In genomic region chr4:94207469-94208224, GRCh38 we compare ENCODE assay signal across 1 cellular context.
TF ChIP-seq lines count a peak whose summit lies in the region.

SMARCAD1 (plus strand) TSS chr4:94207865; CDS start chr4:94208395, 530 bp downstream.

TF ChIP-seq in K562, 482 proteins besides CTCF, POLR2A, EP300 and RAD21 (continued from another document and continues in another):
- peak; percentile 95 to 97 for TF ChIP-seq MNT (conservative IDR thresholded peaks at IDR 0.05)
- TF ChIP-seq ZNF232 (CRISPR knock-in tag; IDR thresholded peaks at IDR 0.05), result 0 out of 2 replicates have a peak, but pooled peaks have one; percentile 48
- TF ChIP-seq GATA2 (CRISPR knock-in tag; IDR thresholded peaks at IDR 0.05), result no peak
- TF ChIP-seq RBFOX2 (IDR thresholded peaks at IDR 0.05; ENCODE audit: low read depth, low read length), result peak; percentile 97
- TF ChIP-seq HEY1 (CRISPR knock-in tag; IDR thresholded peaks at IDR 0.05; ENCODE audit: borderline replicate concordance), result no peak
- peak; percentile 35; the same call in 1 of the 2 replicates for TF ChIP-seq CTBP1 (IDR thresholded peaks at IDR 0.05; ENCODE audit: borderline replicate concordance)
- TF ChIP-seq HNRNPUL1 (IDR thresholded peaks at IDR 0.05; ENCODE audit: low read length), result no peak
- no peak for TF ChIP-seq SNAPC5 (CRISPR knock-in tag; IDR thresholded peaks at IDR 0.05)
- TF ChIP-seq BRF2 (IDR thresholded peaks at IDR 0.05; ENCODE audit: borderline replicate concordance, insufficient read depth, insufficient read length), result no peak
- peak; percentile 43; the same call in 1 of the 2 replicates for TF ChIP-seq DPF2 (IDR thresholded peaks at IDR 0.05)
- no peak for TF ChIP-seq DNMT1 (IDR thresholded peaks at IDR 0.05)
- no peak for TF ChIP-seq REST (CRISPR knock-in tag; IDR thresholded peaks at IDR 0.05; ENCODE audit: low read depth)
- peak; percentile 95 for TF ChIP-seq MTA3 (IDR thresholded peaks at IDR 0.05; ENCODE audit: borderline replicate concordance)
- peak; percentile 92; the same call in 1 of the 2 replicates for TF ChIP-seq CREB3L1 (IDR thresholded peaks at IDR 0.05; ENCODE audit: borderline replicate concordance, low read depth)
- TF ChIP-seq KLF10 (CRISPR knock-in tag; IDR thresholded peaks at IDR 0.05), result no peak
- no peak for TF ChIP-seq RFX5 (IDR thresholded peaks at IDR 0.05; ENCODE audit: low read depth, low read length)
- no peak; the same call in 1 of the 2 replicates for TF ChIP-seq SPI1 (IDR thresholded peaks at IDR 0.05; ENCODE audit: borderline replicate concordance, low read depth, low read length)
- TF ChIP-seq ZNF354B (CRISPR knock-in tag; IDR thresholded peaks at IDR 0.05), result no peak
- peak; percentile 99 for TF ChIP-seq EP400 (IDR thresholded peaks at IDR 0.05)
- no peak for TF ChIP-seq SIX5 (IDR thresholded peaks at IDR 0.05; ENCODE audit: borderline replicate concordance in 1 of 2, insufficient read depth in 1 of 2, low read depth in 1 of 2, low read length in 2 of 2)
- no peak for TF ChIP-seq NR3C1 (CRISPR knock-in tag; IDR thresholded peaks at IDR 0.05)
- no peak for TF ChIP-seq MAFK (IDR thresholded peaks at IDR 0.05; ENCODE audit: low read length)
- peak; percentile 96 for TF ChIP-seq PHF20 (IDR thresholded peaks at IDR 0.05; ENCODE audit: partially characterized antibody)
- TF ChIP-seq IRF1 (CRISPR knock-in tag; IDR thresholded peaks at IDR 0.05; ENCODE audit: borderline replicate concordance), result no peak
- peak; percentile 96 for TF ChIP-seq CHD2 (IDR thresholded peaks at IDR 0.05; ENCODE audit: low read depth, low read length)
- TF ChIP-seq ZEB2 (IDR thresholded peaks at IDR 0.05), result 0 out of 2 replicates have a peak, but pooled peaks have one; percentile 33
- TF ChIP-seq TFE3 (CRISPR knock-in tag; IDR thresholded peaks at IDR 0.05), result no peak
- no peak for TF ChIP-seq SP2 (IDR thresholded peaks at IDR 0.05; ENCODE audit: extremely low read depth, low read depth, low read length, poor library complexity, severe bottlenecking)
- peak; percentile 92 for TF ChIP-seq IRF9 (tag; IDR thresholded peaks at IDR 0.05)
- no peak for TF ChIP-seq ELF4 (CRISPR knock-in tag; IDR thresholded peaks at IDR 0.05)
- TF ChIP-seq ARID3A (IDR thresholded peaks at IDR 0.05; ENCODE audit: borderline replicate concordance, low read depth, low read length), result no peak
- no peak for TF ChIP-seq ZNF431 (CRISPR knock-in tag; IDR thresholded peaks at IDR 0.05)
- no peak for TF ChIP-seq THRAP3 (IDR thresholded peaks at IDR 0.05; ENCODE audit: borderline replicate concordance)
- TF ChIP-seq ETS1 (conservative IDR thresholded peaks at IDR 0.05; ENCODE audit: control insufficient read depth, low read depth, low read length), result no peak; the same call in 1 of the 2 replicates
- no peak for TF ChIP-seq TSC22D4 (tag; IDR thresholded peaks at IDR 0.05)
- TF ChIP-seq AFF1 (IDR thresholded peaks at IDR 0.05; ENCODE audit: low read depth in 1 of 2, partially characterized antibody in 2 of 2), result peak in 1 of 2 experiments; percentile 69
